Comparison of ENCODE assay signal across 14 cellular contexts in the genomic region with DNA sequence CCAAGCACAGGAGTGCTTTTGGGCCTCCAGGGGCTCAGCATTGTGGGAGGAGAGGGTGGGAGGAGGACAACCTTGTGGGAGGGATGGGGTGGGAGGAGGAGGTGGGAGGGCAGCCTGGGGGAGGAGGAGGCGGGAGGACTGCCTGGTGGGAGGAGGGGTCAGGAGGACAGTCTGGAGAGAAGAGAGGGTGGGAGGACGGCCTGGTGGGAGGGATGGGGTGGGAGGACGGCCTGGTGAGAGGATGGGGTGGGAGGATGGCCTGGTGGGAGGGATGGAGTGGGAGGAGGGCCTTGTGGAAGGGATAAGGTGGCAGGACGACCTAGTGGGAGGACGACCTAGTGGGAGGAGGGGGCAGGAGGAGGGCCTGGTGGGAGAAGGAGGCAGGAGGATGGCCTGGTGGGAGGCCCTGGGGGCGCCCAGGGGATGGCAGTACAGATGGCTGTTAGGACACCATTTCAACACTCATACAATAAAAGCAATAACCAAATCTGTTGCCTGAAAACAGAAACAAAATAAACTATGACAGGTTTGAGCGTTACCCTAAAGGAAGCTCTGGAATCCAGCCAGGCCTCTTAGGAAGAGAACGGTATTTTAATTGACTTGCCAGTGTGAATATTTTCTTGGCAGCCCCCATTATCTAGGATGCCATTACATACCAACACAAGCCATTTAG.
DNase-seq lines count a peak whose midpoint lies in the region; ATAC-seq and TF ChIP-seq lines count a peak whose summit lies in the region.
"Had no signal": no experiment of that assay in that cellular context is flagged by ENCODE, and none has a peak within 500 bp of the region (broad histone marks: within the 10 kb centered on the region; RNA-seq: fewer than 3 reads in every experiment).

No MANE protein-coding gene starts in this region.

- H3K56ac ChIP-seq in mesendoderm (ENCODE audit: low read length), result no peak overlapping the region

- 64 to 73% methylated on average over 8 of the region's 8 CpGs for WGBS in body of pancreas, 2 donors
- no CpG with 5 or more reads among the region's 8 CpGs for WGBS in mesendoderm (ENCODE audit: extremely low coverage, insufficient coverage, low lambda C conversion rate)

- H3K4me1 ChIP-seq in Loucy (ENCODE audit: insufficient read depth, low read length, poor library complexity, severe bottlenecking), result peaks cover 36% of the 10 kb centered on the region
- H3K4me1 ChIP-seq in body of pancreas, result peaks cover 8% of the 10 kb centered on the region
- peaks cover 7% of the 10 kb centered on the region for H3K4me1 ChIP-seq in mesendoderm (ENCODE audit: control insufficient read depth, low read depth, low read length)
- H3K4me1 ChIP-seq: left lung had no signal

- no peak overlapping the region for H2AK5ac ChIP-seq in mesendoderm (ENCODE audit: low read length)

- H4K5ac ChIP-seq in mesendoderm (ENCODE audit: low read length), result no peak overlapping the region

- H3K79me1 ChIP-seq in mesendoderm (ENCODE audit: low read length), result no peaks in the 10 kb centered on the region

- H3F3A ChIP-seq in Loucy (ENCODE audit: low read depth), result peaks cover 9% of the 10 kb centered on the region

- no peak overlapping the region for H3K23ac ChIP-seq in mesendoderm (ENCODE audit: low read length)

- no peaks in the 10 kb centered on the region for H3K9me2 ChIP-seq in Loucy (replicated peaks; ENCODE audit: low read depth, low read length)

- no peak overlapping the region for H3K27ac ChIP-seq in body of pancreas
- no peak overlapping the region for H3K27ac ChIP-seq in mesendoderm (ENCODE audit: low read depth, low read length)
- H3K27ac ChIP-seq: left lung, stomach had no signal

- H3K4me3 ChIP-seq in Loucy (ENCODE audit: low read length, poor library complexity, severe bottlenecking), result no peak overlapping the region
- H3K4me3 ChIP-seq in body of pancreas, result no peak overlapping the region
- H3K4me3 ChIP-seq in mesendoderm (ENCODE audit: low read length), result no peak overlapping the region
- H3K4me3 ChIP-seq: left lung, stomach had no signal

- DNase-seq in EL (peak; percentile 8), body of pancreas (no peak), mesendoderm (peak; percentile 44), germinal center (ENCODE audit: low spot score) (no peak), NCI-H1436 treated with DMSO at 0.1 percent for 48 hours (lab: John Stamatoyannopoulos, UW) (no peak)
- DNase-seq: activated CD8-positive, alpha-beta memory T cell treated with anti-CD3 and anti-CD28 coated beads, Interleukin-2, amount 10 ng/mL, durations not matched to agents 7 days and 5 days; GDM1; left lung; NCI-H1930; NCI-H69; stomach had no signal

- ATAC-seq in body of pancreas (peak; percentile 18), GM18907 (IDR thresholded peaks at IDR 0.05; ENCODE audit: unreplicated experiment) (no peak)
- ATAC-seq: left lung, sciatic nerve had no signal

- no peak for TF ChIP-seq POLR2A in body of pancreas (IDR thresholded peaks at IDR 0.05)

- H3K4ac ChIP-seq in mesendoderm (ENCODE audit: low read depth, low read length), result no peak overlapping the region

- H3K9me3 ChIP-seq in Loucy (ENCODE audit: insufficient read depth, low read depth, low read length) (no peaks in the 10 kb centered on the region), body of pancreas (no peaks in the 10 kb centered on the region)
- H3K9me3 ChIP-seq: left lung, stomach had no signal

- TF ChIP-seq CTCF in Loucy (conservative IDR thresholded peaks at IDR 0.05; ENCODE audit: low read length) (no peak), body of pancreas (IDR thresholded peaks at IDR 0.05) (no peak)

- H3K18ac ChIP-seq in mesendoderm (ENCODE audit: low read length), result no peak overlapping the region

- no peak overlapping the region for H2BK15ac ChIP-seq in mesendoderm (replicated peaks; ENCODE audit: low read depth)

- H3K79me2 ChIP-seq in Loucy (ENCODE audit: insufficient read depth, low read length) (no peaks in the 10 kb centered on the region), mesendoderm (ENCODE audit: control insufficient read depth, insufficient read depth, low read length) (no peaks in the 10 kb centered on the region)

- no peak overlapping the region for H2BK5ac ChIP-seq in mesendoderm (ENCODE audit: low read length)

- H3K27me3 ChIP-seq in Loucy (ENCODE audit: insufficient read depth, low read length, poor library complexity, severe bottlenecking) (no peaks in the 10 kb centered on the region), body of pancreas (no peaks in the 10 kb centered on the region), mesendoderm (ENCODE audit: insufficient read depth, low read length, poor library complexity) (no peaks in the 10 kb centered on the region)
- H3K27me3 ChIP-seq: left lung, stomach had no signal

- no peak overlapping the region for H3K9ac ChIP-seq in Loucy (ENCODE audit: low read depth, low read length, poor library complexity, severe bottlenecking)
- no peak overlapping the region for H3K9ac ChIP-seq in mesendoderm (ENCODE audit: low read length)

- intact Hi-C loops in body of pancreas (cut with DNase I), result no loop called here

- no peaks in the 10 kb centered on the region for H3K36me3 ChIP-seq in Loucy (ENCODE audit: insufficient read depth, low read length)
- no peaks in the 10 kb centered on the region for H3K36me3 ChIP-seq in body of pancreas (replicated peaks in 1 of 2; ENCODE audit: insufficient read depth in 1 of 2, low read depth in 2 of 2)
- no peaks in the 10 kb centered on the region for H3K36me3 ChIP-seq in mesendoderm (ENCODE audit: control insufficient read depth, insufficient read depth, low read length)
- H3K36me3 ChIP-seq: left lung, stomach had no signal

- peak overlapping the region; percentile 47 for H3K4me2 ChIP-seq in Loucy (ENCODE audit: low read depth, low read length, poor library complexity, severe bottlenecking)
- H3K4me2 ChIP-seq in mesendoderm (ENCODE audit: low read length), result no peak overlapping the region

- H4K8ac ChIP-seq in mesendoderm (ENCODE audit: low read depth, low read length), result no peak overlapping the region

- no peak overlapping the region for H2BK120ac ChIP-seq in mesendoderm (ENCODE audit: low read depth, low read length)

- no peaks in the 10 kb centered on the region for H4K20me1 ChIP-seq in Loucy (ENCODE audit: insufficient read depth, low read length, poor library complexity, severe bottlenecking)

- no peak overlapping the region for H2AFZ ChIP-seq in Loucy (ENCODE audit: low read length)

Comparison
In these comparisons a context has a peak if more than half of its experiments do, and no peak if none do; other contexts are left out.
1. DNase-seq: peak in EL (single experiment) and mesendoderm (single experiment); none in body of pancreas (0 of 4), germinal center (single experiment) and NCI-H1436 treated with DMSO at 0.1 percent for 48 hours (single experiment).